Comparison of ENCODE assay signal across 21 cellular contexts in the genomic region with DNA sequence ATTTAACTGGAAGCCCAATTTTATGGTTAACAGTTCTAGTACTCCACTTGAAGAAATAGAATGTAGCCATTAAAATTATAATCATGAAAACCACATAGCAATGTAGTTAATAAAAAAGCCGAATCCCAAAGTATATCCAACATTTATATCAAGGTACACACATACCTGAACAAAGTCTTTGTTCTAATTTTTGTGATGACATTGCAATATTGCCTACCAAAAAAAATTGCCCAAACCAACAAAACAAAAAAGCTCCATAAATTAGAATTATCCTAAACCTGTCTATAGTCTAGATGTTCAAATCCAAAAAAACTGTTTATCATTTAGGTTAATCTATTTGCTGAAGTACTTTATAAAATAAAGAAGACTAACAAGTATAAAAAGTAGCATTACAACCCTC.
A peak's percentile ranks its signal among the peaks of the same experiment; 100 is the strongest.
DNase-seq lines count a peak whose midpoint lies in the region; ATAC-seq, FAIRE-seq and TF ChIP-seq lines count a peak whose summit lies in the region.
"Had no signal": no experiment of that assay in that cellular context is flagged by ENCODE, and none has a peak within 500 bp of the region (broad histone marks: within the 10 kb centered on the region; RNA-seq: fewer than 3 reads in every experiment).

No MANE protein-coding gene starts in this region.

- in situ Hi-C loops in HepG2 (cut with HindIII; ENCODE audit: extremely low pct_ligation_motif_present, low pct_unique_long_range_greater_than_20kb): no loop called here

- no peak overlapping the region for H2BK15ac ChIP-seq in H1 (ENCODE audit: low read length)

- H2AK5ac ChIP-seq in H1 (ENCODE audit: low read depth, low read length): no peak overlapping the region

- no peak overlapping the region for H4K5ac ChIP-seq in H1 (ENCODE audit: insufficient read length, low read depth, low read length)

- no peak overlapping the region for H3K9ac ChIP-seq in HepG2 (ENCODE audit: insufficient read depth, low read depth, low read length)
- no peak overlapping the region for H3K9ac ChIP-seq in H1 (replicated peaks in 1 of 4; ENCODE audit: extremely low read depth in 1 of 4, low read depth in 3 of 4, low read length in 3 of 4)
- H3K9ac ChIP-seq: BLaER1 had no signal

- POLR2A ChIA-PET in HepG2 (lab: Yijun Ruan, JAX) (no interaction called here), H1 (lab: Charles Lee; ENCODE audit: partially characterized antibody) (no interaction called here)

- CTCF ChIA-PET in HepG2 (lab: Yijun Ruan, JAX; ENCODE audit: low intra/inter-chr PET ratio, low total read pairs): no interaction called here
- CTCF ChIA-PET in H1 (lab: Charles Lee; ENCODE audit: partially characterized antibody): interaction anchor here (1.0 kb wide), 1 partner anchor 70 kb away, joined by 3 read pairs; no protein-coding TSS in a partner anchor

- H3K9me3 ChIP-seq in HepG2 (ENCODE audit: low read length): no peaks in the 10 kb centered on the region
- no peaks in the 10 kb centered on the region for H3K9me3 ChIP-seq in right lobe of liver
- no peaks in the 10 kb centered on the region for H3K9me3 ChIP-seq in T-helper 17 cell (ENCODE audit: control insufficient read depth, low read length, poor library complexity, severe bottlenecking)
- no peaks in the 10 kb centered on the region for H3K9me3 ChIP-seq in H1 (ENCODE audit: insufficient read depth in 2 of 2, low read depth in 1 of 2, low read length in 1 of 2)
- H3K9me3 ChIP-seq: Caco-2 had no signal

- H3K4me3 Mint-ChIP-seq in T-helper 17 cell: no peak overlapping the region
- H3K4me3 Mint-ChIP-seq: B cell; CD4-positive, CD25-positive, alpha-beta regulatory T cell; CD8-positive, alpha-beta T cell; H9 had no signal

- H3K4ac ChIP-seq in H1 (replicated peaks; ENCODE audit: insufficient read length, low read depth, low read length): no peak overlapping the region

- H3K4me2 ChIP-seq in HepG2 (ENCODE audit: low read depth, low read length) (no peak overlapping the region), H1 (ENCODE audit: insufficient read depth in 1 of 2, low read depth in 2 of 2, low read length in 2 of 2) (no peak overlapping the region)
- H3K4me2 ChIP-seq: BLaER1 had no signal

- no peak overlapping the region for H3K14ac ChIP-seq in H1 (ENCODE audit: insufficient read length)

- TF ChIP-seq RAD21 in HepG2 (CRISPR knock-in tag; IDR thresholded peaks at IDR 0.05): no peak
- TF ChIP-seq RAD21 in H1 (IDR thresholded peaks at IDR 0.05 in 1 of 2, conservative IDR thresholded peaks at IDR 0.05 in 1 of 2; ENCODE audit: low read depth in 2 of 2, low read length in 2 of 2): no peak

- no peaks in the 10 kb centered on the region for H3K36me3 ChIP-seq in HepG2 (replicated peaks in 1 of 2; ENCODE audit: control insufficient read depth in 1 of 2, insufficient read depth in 2 of 2, low read length in 2 of 2)
- no peaks in the 10 kb centered on the region for H3K36me3 ChIP-seq in right lobe of liver
- no peaks in the 10 kb centered on the region for H3K36me3 ChIP-seq in H1 (ENCODE audit: control insufficient read depth in 2 of 4, insufficient read depth in 4 of 4, low read length in 3 of 4)

- H3K4me3 ChIP-seq in HepG2 (replicated peaks in 1 of 3; ENCODE audit: insufficient read depth in 1 of 3, low read depth in 2 of 3, low read length in 3 of 3) (no peak overlapping the region), right lobe of liver (no peak overlapping the region), H1 (ENCODE audit: extremely low read depth in 1 of 4, insufficient read depth in 2 of 4, low read depth in 3 of 4, low read length in 4 of 4) (no peak overlapping the region)
- H3K4me3 ChIP-seq: BLaER1 had no signal

- no peaks in the 10 kb centered on the region for H4K20me1 ChIP-seq in HepG2 (ENCODE audit: insufficient read depth, low read length)
- H4K20me1 ChIP-seq in H1 (replicated peaks in 1 of 2; ENCODE audit: control insufficient read depth in 1 of 2, insufficient read depth in 2 of 2, low read length in 2 of 2): no peaks in the 10 kb centered on the region
- H4K20me1 ChIP-seq: BLaER1 had no signal

- no peak overlapping the region for H2BK12ac ChIP-seq in H1 (ENCODE audit: low read depth, low read length)

- no peak overlapping the region for H2BK5ac ChIP-seq in H1 (ENCODE audit: low read depth, low read length)

- TF ChIP-seq CTCF in HepG2 (CRISPR knock-in tag; IDR thresholded peaks at IDR 0.05): no peak
- TF ChIP-seq CTCF in right lobe of liver (IDR thresholded peaks at IDR 0.05): no peak
- TF ChIP-seq CTCF in H1 (IDR thresholded peaks at IDR 0.05; ENCODE audit: control extremely low read depth in 1 of 3, insufficient read depth in 1 of 3, low read depth in 1 of 3, low read length in 3 of 3): no peak

- TF ChIP-seq POLR2A in HepG2 (IDR thresholded peaks at IDR 0.05; ENCODE audit: insufficient read depth in 1 of 2, low read depth in 2 of 2, low read length in 2 of 2) (no peak), right lobe of liver (IDR thresholded peaks at IDR 0.05) (no peak), H1 (IDR thresholded peaks at IDR 0.05; ENCODE audit: control extremely low read depth in 1 of 2, low read depth in 2 of 2, low read length in 2 of 2) (no peak)

- FAIRE-seq in HepG2 (lab: Jason Lieb, UNC) (no peak), H1 (lab: Jason Lieb, UNC) (no peak), urothelium cell line (lab: Jason Lieb, UNC) (no peak)
- FAIRE-seq: GM12892, GM19239 had no signal

- H4K8ac ChIP-seq in H1 (ENCODE audit: extremely low read depth, insufficient read depth, low read length): no peak overlapping the region

- H4K91ac ChIP-seq in H1 (replicated peaks; ENCODE audit: insufficient read length, low read length): no peak overlapping the region

- H3K27ac ChIP-seq in HepG2 (ENCODE audit: extremely low read length, insufficient read depth, low read length) (no peak overlapping the region), right lobe of liver (no peak overlapping the region), H1 (ENCODE audit: low read depth, low read length) (no peak overlapping the region)
- H3K27ac ChIP-seq: 22Rv1, BLaER1, C4-2B had no signal

- intact Hi-C loops in HepG2 (cut with micrococcal nuclease; ENCODE audit: unreplicated experiment) (no loop called here), right lobe of liver (cut with DNase I) (no loop called here)

- no peak overlapping the region for H3K56ac ChIP-seq in H1 (replicated peaks; ENCODE audit: insufficient read length, low read depth, low read length)

- H2BK20ac ChIP-seq in H1 (ENCODE audit: low read length): no peak overlapping the region

- no peak overlapping the region for H3K18ac ChIP-seq in H1 (ENCODE audit: extremely low read depth, low read length)

- H3K27me3 Mint-ChIP-seq in T-helper 17 cell: no peaks in the 10 kb centered on the region
- H3K27me3 Mint-ChIP-seq: B cell; CD4-positive, CD25-positive, alpha-beta regulatory T cell had no signal

- no peaks in the 10 kb centered on the region for H3K36me3 Mint-ChIP-seq in T-helper 17 cell (ENCODE audit: low read depth)

- BruUV-seq in HepG2 (replicated peaks; lab: Mats Ljungman, UMichigan): no TSS peak

- peaks cover 3% of the 10 kb centered on the region; the same call in 1 of the 2 replicates for H3K79me1 ChIP-seq in H1 (ENCODE audit: low read depth, low read length)

- H2BK120ac ChIP-seq in H1 (replicated peaks; ENCODE audit: low read depth, low read length): no peak overlapping the region

- no peak overlapping the region for H2AFZ ChIP-seq in HepG2 (ENCODE audit: low read length)
- H2AFZ ChIP-seq in H1 (ENCODE audit: low read length): no peak overlapping the region

- H3K4me1 ChIP-seq in HepG2 (ENCODE audit: insufficient read depth, low read length) (peaks cover 6% of the 10 kb centered on the region; the same call in 1 of the 2 replicates), right lobe of liver (peaks cover 0 to 5% (median 0%) of the 10 kb centered on the region in 4 donors), H1 (replicated peaks in 1 of 4; ENCODE audit: control insufficient read depth in 3 of 4, insufficient read depth in 4 of 4, low read length in 3 of 4) (peaks cover 0 to 3% (median 0%) of the 10 kb centered on the region in 4 experiments; a peak in 1 of 7 replicates)
- H3K4me1 ChIP-seq: BLaER1, Caco-2 had no signal

- ATAC-seq in HepG2 (no peak), right lobe of liver (no peak), T-helper 17 cell (no peak), GM21737 (IDR thresholded peaks at IDR 0.05; ENCODE audit: unreplicated experiment) (no peak), HG03432 (IDR thresholded peaks at IDR 0.05; ENCODE audit: unreplicated experiment) (no peak)
- ATAC-seq: CD8-positive, alpha-beta T cell; HCT116 had no signal

- 92% methylated on average over 1 of the region's 1 CpG for WGBS in HepG2 (ENCODE audit: low lambda C conversion rate)
- WGBS in right lobe of liver (ENCODE audit: insufficient coverage, low coverage, low lambda C conversion rate, missing lambda C conversion rate): 100% methylated on average over 1 of the region's 1 CpG
- WGBS in H1 (ENCODE audit: extremely low coverage in 1 of 2, insufficient coverage in 1 of 2, insufficient read length in 1 of 2, insufficient replicate concordance in 2 of 2, low coverage in 1 of 2, low lambda C conversion rate in 2 of 2, missing lambda C conversion rate in 1 of 2), 2 experiments: 94% methylated on average over 1 of the region's 1 CpG; no CpG with 5 or more reads in 1 of the 2 experiments

- no peak overlapping the region for H3K23ac ChIP-seq in H1 (ENCODE audit: insufficient read length)

- no peak for TF ChIP-seq EP300 in HepG2 (IDR thresholded peaks at IDR 0.05; ENCODE audit: low read depth in 2 of 2, low read length in 2 of 2)
- no peak for TF ChIP-seq EP300 in HepG2 (CRISPR knock-in tag; IDR thresholded peaks at IDR 0.05; ENCODE audit: borderline replicate concordance)
- TF ChIP-seq EP300 in H1 (IDR thresholded peaks at IDR 0.05; ENCODE audit: borderline replicate concordance in 1 of 2, low read depth in 2 of 2, low read length in 2 of 2): no peak

- DNase-seq in HepG2 (ENCODE audit: low spot score) (no peak), right lobe of liver (no peak), T-helper 17 cell (no peak), H1 (ENCODE audit: low read depth in 1 of 2, low spot score in 2 of 2) (no peak), urothelium cell line (ENCODE audit: low spot score) (no peak), amygdala (lab: John Stamatoyannopoulos, UW) (no peak)
- DNase-seq: Caco-2; CD4-positive, CD25-positive, alpha-beta regulatory T cell; CD8-positive, alpha-beta T cell; DMS153; DND-41; H9 had no signal

- peaks cover 15% of the 10 kb centered on the region for H3K4me1 Mint-ChIP-seq in T-helper 17 cell

- H3K27ac Mint-ChIP-seq in T-helper 17 cell: peak overlapping the region; percentile 10
- H3K27ac Mint-ChIP-seq: B cell; CD4-positive, CD25-positive, alpha-beta regulatory T cell; CD8-positive, alpha-beta T cell had no signal

- H3K79me2 ChIP-seq in HepG2 (ENCODE audit: insufficient read depth, low read length): peaks cover 2% of the 10 kb centered on the region
- peaks cover 0 to 7% of the 10 kb centered on the region in 2 experiments; a peak in 2 of 4 replicates for H3K79me2 ChIP-seq in H1 (ENCODE audit: control insufficient read depth in 1 of 2, insufficient read depth in 2 of 2, low read length in 2 of 2)

- H3K27me3 ChIP-seq in HepG2 (ENCODE audit: control insufficient read depth in 1 of 2, insufficient read depth in 2 of 2, low read length in 2 of 2) (no peaks in the 10 kb centered on the region), right lobe of liver (no peaks in the 10 kb centered on the region), H1 (replicated peaks in 1 of 4; ENCODE audit: control insufficient read depth in 3 of 4, extremely low read depth in 1 of 4, insufficient read depth in 3 of 4, low read length in 3 of 4) (no peaks in the 10 kb centered on the region)
- H3K27me3 ChIP-seq: BLaER1 had no signal

- H3K23me2 ChIP-seq in H1 (ENCODE audit: low read depth, low read length): no peaks in the 10 kb centered on the region
